ENCODE assay signal across 8 cellular contexts in genomic region chr14:29222671-29223268, GRCh38.
DNase-seq lines count a peak whose midpoint lies in the region; ATAC-seq and TF ChIP-seq lines count a peak whose summit lies in the region.

No MANE protein-coding gene starts in this region.

- no peak for ATAC-seq in activated CD4-positive, CD25-positive, alpha-beta regulatory T cell treated with anti-CD3 and anti-CD28 coated beads, Interleukin-2, amount 50 U/mL, for 24 hours
- no peak for ATAC-seq in GM21515 (IDR thresholded peaks at IDR 0.05; ENCODE audit: unreplicated experiment)

- no peaks in the 10 kb centered on the region for H3K9me3 ChIP-seq in WERI-Rb-1 (ENCODE audit: severe bottlenecking)

- 8 to 9% methylated on average over 7 of the region's 7 CpGs for WGBS in lower leg skin, 2 donors

- TF ChIP-seq POLR2A in lower leg skin (IDR thresholded peaks at IDR 0.05): no peak

- no peaks in the 10 kb centered on the region for H3K36me3 ChIP-seq in WERI-Rb-1

- TF ChIP-seq CTCF in WERI-Rb-1 (IDR thresholded peaks at IDR 0.05; ENCODE audit: low read depth, low read length): peak; percentile 52; the same call in 1 of the 2 replicates
- no peak for TF ChIP-seq CTCF in lower leg skin (IDR thresholded peaks at IDR 0.05)

- no peak overlapping the region for H3K27ac ChIP-seq in WERI-Rb-1

- no peaks in the 10 kb centered on the region for H3K27me3 ChIP-seq in WERI-Rb-1 (ENCODE audit: insufficient read depth, low read depth, severe bottlenecking)

- peak overlapping the region; percentile 24; the same call in 1 of the 2 replicates for H3K4me3 ChIP-seq in WERI-Rb-1 (ENCODE audit: low read depth, low read length)
- no peak overlapping the region for H3K4me3 ChIP-seq in lower leg skin (ENCODE audit: low read depth, poor library complexity, severe bottlenecking)

- intact Hi-C loops in lower leg skin (cut with DNase I; ENCODE audit: low total_unique reads): no loop called here

- DNase-seq in ELR (ENCODE audit: low read depth) (peak; percentile 78), NAMALWA (ENCODE audit: low spot score) (peak; percentile 16), WERI-Rb-1 (peak; percentile 46), medulla oblongata (ENCODE audit: extremely low spot score) (peak; percentile 7), lower leg skin (ENCODE audit: low spot score in 2 of 2) (no peak), activated gamma-delta T cell (lab: John Stamatoyannopoulos, UW) (no peak)

Comparison
In these comparisons a context has a peak if more than half of its experiments do, and no peak if none do; other contexts are left out.
1. DNase-seq: peak in ELR (single experiment), NAMALWA (single experiment), WERI-Rb-1 (single experiment) and medulla oblongata (single experiment); none in lower leg skin (0 of 2) and activated gamma-delta T cell (single experiment).